9 cellular contexts compared by ENCODE assay signal in genomic region chr2:136247204-136247990, GRCh38.
DNase-seq lines count a peak whose midpoint lies in the region; ATAC-seq lines count a peak whose summit lies in the region.
"Had no signal": no experiment of that assay in that cellular context is flagged by ENCODE, and none has a peak within 500 bp of the region (broad histone marks: within the 10 kb centered on the region; RNA-seq: fewer than 3 reads in every experiment).

No MANE protein-coding gene starts in this region.

- DNase-seq in AG20443 (ENCODE audit: low spot score) (peak; percentile 24), myocyte (ENCODE audit: low read depth) (peak; percentile 55), H4 (ENCODE audit: low spot score) (no peak), NCI-H2029 (lab: John Stamatoyannopoulos, UW) (no peak)
- DNase-seq in activated naive CD8-positive, alpha-beta T cell treated with anti-CD3 and anti-CD28 coated beads, Interleukin-2, amount 50 U/mL, for 24 hours = peak; percentile 54

- peaks cover 6% of the 10 kb centered on the region for H3K36me3 Mint-ChIP-seq in IgD-negative memory B cell
- no peaks in the 10 kb centered on the region for H3K36me3 Mint-ChIP-seq in activated naive CD8-positive, alpha-beta T cell treated with anti-CD3 and anti-CD28 coated beads, Interleukin-2, amount 50 U/mL, for 24 hours (ENCODE audit: low read depth)

- no peaks in the 10 kb centered on the region for H3K27me3 Mint-ChIP-seq in IgD-negative memory B cell
- H3K27me3 Mint-ChIP-seq in activated naive CD8-positive, alpha-beta T cell treated with anti-CD3 and anti-CD28 coated beads, Interleukin-2, amount 50 U/mL, for 24 hours = no peaks in the 10 kb centered on the region

- peak; percentile 44 for ATAC-seq in activated naive CD8-positive, alpha-beta T cell treated with anti-CD3 and anti-CD28 coated beads, Interleukin-2, amount 50 U/mL, for 24 hours
- ATAC-seq in GM18498 (IDR thresholded peaks at IDR 0.05; ENCODE audit: unreplicated experiment) (no peak), GM19467 (IDR thresholded peaks at IDR 0.05; ENCODE audit: unreplicated experiment) (no peak)
- ATAC-seq: SK-N-SH treated with all-trans-retinoic acid at 6 μM for 48 hours had no signal

- H3K4me1 Mint-ChIP-seq in IgD-negative memory B cell = peaks cover 12 to 17% (median 13%) of the 10 kb centered on the region in 3 donors
- peaks cover 34% of the 10 kb centered on the region for H3K4me1 Mint-ChIP-seq in activated naive CD8-positive, alpha-beta T cell treated with anti-CD3 and anti-CD28 coated beads, Interleukin-2, amount 50 U/mL, for 24 hours

- peaks cover 0 to 2% (median 0%) of the 10 kb centered on the region in 3 donors for H3K9me3 Mint-ChIP-seq in IgD-negative memory B cell
- no peaks in the 10 kb centered on the region for H3K9me3 Mint-ChIP-seq in activated naive CD8-positive, alpha-beta T cell treated with anti-CD3 and anti-CD28 coated beads, Interleukin-2, amount 50 U/mL, for 24 hours

- peak overlapping the region in 1 of 4 donors; percentile 56 for H3K4me3 Mint-ChIP-seq in IgD-negative memory B cell
- H3K4me3 Mint-ChIP-seq in activated naive CD8-positive, alpha-beta T cell treated with anti-CD3 and anti-CD28 coated beads, Interleukin-2, amount 50 U/mL, for 24 hours = no peak overlapping the region

- H3K27ac Mint-ChIP-seq in IgD-negative memory B cell = peak overlapping the region in 2 of 3 donors; percentile 32 to 94
- no peak overlapping the region for H3K27ac Mint-ChIP-seq in activated naive CD8-positive, alpha-beta T cell treated with anti-CD3 and anti-CD28 coated beads, Interleukin-2, amount 50 U/mL, for 24 hours

Comparison
In these comparisons a context has a peak if more than half of its experiments do, and no peak if none do; other contexts are left out.
1. DNase-seq: peak in AG20443 (single experiment), activated naive CD8-positive, alpha-beta T cell treated with anti-CD3 and anti-CD28 coated beads, Interleukin-2, amount 50 U/mL, for 24 hours (single experiment) and myocyte (single experiment); none in H4 (single experiment) and NCI-H2029 (single experiment).